In the genomic region with DNA sequence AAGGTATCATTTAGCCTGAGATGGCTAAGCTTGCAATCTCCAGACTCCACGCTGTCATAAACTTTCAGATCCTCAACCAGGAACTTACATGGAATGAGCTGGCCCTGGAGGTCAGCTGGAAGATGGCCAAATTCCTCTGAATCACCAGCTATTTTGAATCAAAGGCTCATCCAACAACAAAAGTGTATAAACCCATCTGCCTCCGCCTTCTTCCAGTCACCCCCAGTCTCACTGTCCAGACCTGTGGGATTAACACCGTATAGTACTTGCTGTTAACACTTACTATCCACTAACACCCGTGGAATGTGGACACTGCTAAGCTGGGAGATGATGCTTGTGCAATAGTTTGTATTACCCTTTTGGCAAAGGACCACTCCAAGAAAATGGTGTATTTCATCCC, we compare ENCODE assay signal across 1 cellular context.
TF ChIP-seq lines count a peak whose summit lies in the region.

No MANE protein-coding gene starts in this region.

TF ChIP-seq in GM23338, 12 proteins besides CTCF, POLR2A, EP300 and RAD21 (continued from another document):
- TF ChIP-seq POLR2AphosphoS5 (IDR thresholded peaks at IDR 0.05; ENCODE audit: low read depth) (no peak), JUNB (IDR thresholded peaks at IDR 0.05; ENCODE audit: unreplicated experiment) (no peak), EZH2 (IDR thresholded peaks at IDR 0.05; ENCODE audit: low read depth, unreplicated experiment) (no peak), ZNF331 (CRISPR knock-in tag; IDR thresholded peaks at IDR 0.05; ENCODE audit: low read depth) (no peak), EZH2phosphoT487 (IDR thresholded peaks at IDR 0.05; ENCODE audit: unreplicated experiment) (no peak)
- TF ChIP-seq, protein P1, sequence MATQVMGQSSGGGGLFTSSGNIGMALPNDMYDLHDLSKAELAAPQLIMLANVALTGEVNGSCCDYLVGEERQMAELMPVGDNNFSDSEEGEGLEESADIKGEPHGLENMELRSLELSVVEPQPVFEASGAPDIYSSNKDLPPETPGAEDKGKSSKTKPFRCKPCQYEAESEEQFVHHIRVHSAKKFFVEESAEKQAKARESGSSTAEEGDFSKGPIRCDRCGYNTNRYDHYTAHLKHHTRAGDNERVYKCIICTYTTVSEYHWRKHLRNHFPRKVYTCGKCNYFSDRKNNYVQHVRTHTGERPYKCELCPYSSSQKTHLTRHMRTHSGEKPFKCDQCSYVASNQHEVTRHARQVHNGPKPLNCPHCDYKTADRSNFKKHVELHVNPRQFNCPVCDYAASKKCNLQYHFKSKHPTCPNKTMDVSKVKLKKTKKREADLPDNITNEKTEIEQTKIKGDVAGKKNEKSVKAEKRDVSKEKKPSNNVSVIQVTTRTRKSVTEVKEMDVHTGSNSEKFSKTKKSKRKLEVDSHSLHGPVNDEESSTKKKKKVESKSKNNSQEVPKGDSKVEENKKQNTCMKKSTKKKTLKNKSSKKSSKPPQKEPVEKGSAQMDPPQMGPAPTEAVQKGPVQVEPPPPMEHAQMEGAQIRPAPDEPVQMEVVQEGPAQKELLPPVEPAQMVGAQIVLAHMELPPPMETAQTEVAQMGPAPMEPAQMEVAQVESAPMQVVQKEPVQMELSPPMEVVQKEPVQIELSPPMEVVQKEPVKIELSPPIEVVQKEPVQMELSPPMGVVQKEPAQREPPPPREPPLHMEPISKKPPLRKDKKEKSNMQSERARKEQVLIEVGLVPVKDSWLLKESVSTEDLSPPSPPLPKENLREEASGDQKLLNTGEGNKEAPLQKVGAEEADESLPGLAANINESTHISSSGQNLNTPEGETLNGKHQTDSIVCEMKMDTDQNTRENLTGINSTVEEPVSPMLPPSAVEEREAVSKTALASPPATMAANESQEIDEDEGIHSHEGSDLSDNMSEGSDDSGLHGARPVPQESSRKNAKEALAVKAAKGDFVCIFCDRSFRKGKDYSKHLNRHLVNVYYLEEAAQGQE (IDR thresholded peaks at IDR 0.05; ENCODE audit: unreplicated experiment) = no peak
- TF ChIP-seq, protein P2, sequence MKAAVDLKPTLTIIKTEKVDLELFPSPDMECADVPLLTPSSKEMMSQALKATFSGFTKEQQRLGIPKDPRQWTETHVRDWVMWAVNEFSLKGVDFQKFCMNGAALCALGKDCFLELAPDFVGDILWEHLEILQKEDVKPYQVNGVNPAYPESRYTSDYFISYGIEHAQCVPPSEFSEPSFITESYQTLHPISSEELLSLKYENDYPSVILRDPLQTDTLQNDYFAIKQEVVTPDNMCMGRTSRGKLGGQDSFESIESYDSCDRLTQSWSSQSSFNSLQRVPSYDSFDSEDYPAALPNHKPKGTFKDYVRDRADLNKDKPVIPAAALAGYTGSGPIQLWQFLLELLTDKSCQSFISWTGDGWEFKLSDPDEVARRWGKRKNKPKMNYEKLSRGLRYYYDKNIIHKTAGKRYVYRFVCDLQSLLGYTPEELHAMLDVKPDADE (IDR thresholded peaks at IDR 0.05) = no peak
TF ChIP-seq in GM23338: peak in this region for 0.
